11 cellular contexts compared by ENCODE assay signal in the genomic region with DNA sequence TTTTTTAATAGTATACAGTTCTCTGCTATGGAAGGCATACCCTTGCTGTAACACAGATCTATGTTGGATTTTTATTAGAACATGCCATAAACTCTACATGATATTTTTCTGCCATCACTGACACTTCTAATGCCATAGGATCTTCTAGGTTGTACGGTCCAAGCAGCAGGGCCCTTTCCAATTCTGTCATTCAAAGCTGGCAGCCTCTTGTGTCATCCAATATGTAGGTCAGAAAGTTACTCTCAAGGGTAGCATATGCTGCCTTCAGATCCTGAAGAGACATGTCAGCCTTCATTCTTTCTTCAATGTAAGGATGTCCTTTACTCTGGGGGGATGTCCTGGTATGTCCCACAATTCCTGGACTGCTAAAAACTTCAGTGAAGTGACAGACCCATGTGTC.
"Had no signal": no experiment of that assay in that cellular context is flagged by ENCODE, and none has a peak within 500 bp of the region (broad histone marks: within the 10 kb centered on the region; RNA-seq: fewer than 3 reads in every experiment).

No MANE protein-coding gene starts in this region.

- ATAC-seq: HCT116, HepG2, K562 had no signal

- H3K9ac ChIP-seq: GM23248 had no signal

- H3K27ac Mint-ChIP-seq: HFFc6 had no signal

- H3K9me3 Mint-ChIP-seq: HFFc6 had no signal

- H3K9me3 ChIP-seq: HAP-1 had no signal

- H3K4me1 ChIP-seq: HAP-1 had no signal

- H3K4me3 ChIP-seq: GM23248, HAP-1, K562 had no signal

- H3K36me3 ChIP-seq: HAP-1 had no signal

- FAIRE-seq: H1, HepG2, K562 had no signal

- H3K27ac ChIP-seq: GM23248, HL-60 had no signal

- H2AFZ ChIP-seq: GM23248 had no signal

- DNase-seq: GM23248, H7, HFFc6, Kasumi-1, KG1 had no signal
